In the genomic region with DNA sequence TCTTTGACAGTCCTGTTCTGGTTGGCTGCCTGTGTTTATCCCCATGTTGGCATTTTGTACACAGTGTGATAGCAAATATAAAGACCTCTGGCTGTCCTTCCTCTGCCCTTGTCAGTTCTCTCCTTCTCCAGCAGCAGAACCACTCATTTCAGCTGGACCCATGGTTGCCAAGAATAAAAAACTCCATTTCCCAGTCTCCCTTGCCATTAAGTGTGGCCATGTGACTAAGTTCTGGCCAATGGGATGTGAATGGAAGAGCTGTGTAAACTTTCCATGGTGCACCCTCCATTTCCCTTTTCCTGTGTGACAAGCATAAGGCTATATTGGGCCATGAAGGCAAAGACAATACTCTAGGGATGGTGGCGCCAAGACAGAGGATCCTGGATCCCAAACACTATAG, we compare ENCODE assay signal across 10 cellular contexts.
DNase-seq lines count a peak whose midpoint lies in the region; ATAC-seq and TF ChIP-seq lines count a peak whose summit lies in the region.
"Had no signal": no experiment of that assay in that cellular context is flagged by ENCODE, and none has a peak within 500 bp of the region (broad histone marks: within the 10 kb centered on the region; RNA-seq: fewer than 3 reads in every experiment).

No MANE protein-coding gene starts in this region.

- TF ChIP-seq CTCF in fibroblast of pulmonary artery (IDR thresholded peaks at IDR 0.05; ENCODE audit: low read length, missing control alignments): no peak
- TF ChIP-seq CTCF in neutrophil (IDR thresholded peaks at IDR 0.05): no peak

- intact Hi-C loops in activated naive CD4-positive, alpha-beta T cell treated with anti-CD3 and anti-CD28 coated beads for 36 hours (cut with micrococcal nuclease): no loop called here

- no peak overlapping the region for H3K27ac Mint-ChIP-seq in activated naive CD4-positive, alpha-beta T cell treated with anti-CD3 and anti-CD28 coated beads for 36 hours
- H3K27ac Mint-ChIP-seq: CD4-positive, CD25-positive, alpha-beta regulatory T cell; stimulated activated naive CD8-positive, alpha-beta T cell treated with anti-CD3 and anti-CD28 coated beads, Interleukin-15, Interleukin-2, amounts not matched to agents 100 ng/mL and 50 ng/mL, for 24 hours had no signal

- no peaks in the 10 kb centered on the region for H3K9me3 ChIP-seq in neutrophil

- no peaks in the 10 kb centered on the region for H3K27me3 ChIP-seq in neutrophil

- H3K36me3 ChIP-seq in neutrophil: no peaks in the 10 kb centered on the region

- H3K9me3 Mint-ChIP-seq in activated naive CD4-positive, alpha-beta T cell treated with anti-CD3 and anti-CD28 coated beads for 36 hours: no peaks in the 10 kb centered on the region

- H3K36me3 Mint-ChIP-seq in activated naive CD4-positive, alpha-beta T cell treated with anti-CD3 and anti-CD28 coated beads for 36 hours (ENCODE audit: low read depth): no peaks in the 10 kb centered on the region
- H3K36me3 Mint-ChIP-seq: CD4-positive, CD25-positive, alpha-beta regulatory T cell had no signal

- peaks cover 76 to 83% of the 10 kb centered on the region in 2 experiments for H3K4me1 ChIP-seq in neutrophil (ENCODE audit: control insufficient read depth in 1 of 2, insufficient read depth in 1 of 2, low read depth in 1 of 2, low read length in 1 of 2)

- no peak overlapping the region for H3K4me3 Mint-ChIP-seq in activated naive CD4-positive, alpha-beta T cell treated with anti-CD3 and anti-CD28 coated beads for 36 hours
- H3K4me3 Mint-ChIP-seq: stimulated activated naive CD8-positive, alpha-beta T cell treated with anti-CD3 and anti-CD28 coated beads, Interleukin-15, Interleukin-2, amounts not matched to agents 100 ng/mL and 50 ng/mL, for 24 hours had no signal

- DNase-seq in Daoy (ENCODE audit: low read depth) (peak; percentile 22), NCI-H82 treated with DMSO at 0.1 percent for 48 hours (lab: John Stamatoyannopoulos, UW; ENCODE audit: unreplicated experiment) (peak; percentile 64), fibroblast of pulmonary artery (ENCODE audit: low read depth) (peak; percentile 64), GM03348 (ENCODE audit: low spot score) (no peak)
- DNase-seq in activated naive CD4-positive, alpha-beta T cell treated with anti-CD3 and anti-CD28 coated beads for 36 hours: no peak
- DNase-seq in activated CD4-positive, alpha-beta T cell treated with anti-CD3 and anti-CD28 coated beads for 4 hours: no peak
- DNase-seq: CD4-positive, CD25-positive, alpha-beta regulatory T cell had no signal

- H3K4me1 Mint-ChIP-seq in activated naive CD4-positive, alpha-beta T cell treated with anti-CD3 and anti-CD28 coated beads for 36 hours (ENCODE audit: low read depth): no peaks in the 10 kb centered on the region

- no peaks in the 10 kb centered on the region for H3K27me3 Mint-ChIP-seq in activated naive CD4-positive, alpha-beta T cell treated with anti-CD3 and anti-CD28 coated beads for 36 hours (ENCODE audit: low read depth)
- H3K27me3 Mint-ChIP-seq: stimulated activated naive CD8-positive, alpha-beta T cell treated with anti-CD3 and anti-CD28 coated beads, Interleukin-15, Interleukin-2, amounts not matched to agents 100 ng/mL and 50 ng/mL, for 24 hours had no signal

- H3K4me3 ChIP-seq in fibroblast of pulmonary artery (replicated peaks; ENCODE audit: low read depth, low read length) (no peak overlapping the region), neutrophil (ENCODE audit: low read depth in 1 of 2, low read length in 1 of 2) (peak overlapping the region in 1 of 2 experiments; percentile 23)

- ATAC-seq in GM21526 (IDR thresholded peaks at IDR 0.05; ENCODE audit: low FRiP score, unreplicated experiment): no peak

- CTCF ChIA-PET in activated naive CD4-positive, alpha-beta T cell treated with anti-CD3 and anti-CD28 coated beads for 36 hours (lab: Charles Lee): no interaction called here

- peak overlapping the region; percentile 85 for H3K27ac ChIP-seq in neutrophil

Comparison
In these comparisons a context has a peak if more than half of its experiments do, and no peak if none do; other contexts are left out.
1. DNase-seq: peak in Daoy (single experiment), NCI-H82 treated with DMSO at 0.1 percent for 48 hours (single experiment) and fibroblast of pulmonary artery (single experiment); none in GM03348 (single experiment), activated naive CD4-positive, alpha-beta T cell treated with anti-CD3 and anti-CD28 coated beads for 36 hours (single experiment) and activated CD4-positive, alpha-beta T cell treated with anti-CD3 and anti-CD28 coated beads for 4 hours (0 of 2).